In genomic region chr1:4101434-4102150, GRCh38 we compare ENCODE assay signal across 28 cellular contexts.
"Had no signal": no experiment of that assay in that cellular context is flagged by ENCODE, and none has a peak within 500 bp of the region (broad histone marks: within the 10 kb centered on the region; RNA-seq: fewer than 3 reads in every experiment).

No MANE protein-coding gene starts in this region.

- H3K9me3 ChIP-seq: lower lobe of right lung, thyroid gland, upper lobe of left lung had no signal

- H3K4me1 Mint-ChIP-seq: activated T-helper 17 cell treated with anti-CD3 and anti-CD28 coated beads, Interleukin-2, amount 50 U/mL, for 72 hours; endodermal cell; nephron had no signal

- DNase-seq: activated CD4-positive, alpha-beta T cell treated with anti-CD3 and anti-CD28 coated beads for 48 hours; activated CD4-positive, alpha-beta T cell treated with anti-CD3 and anti-CD28 coated beads, Interleukin-2, amount 50 U/mL, for 48 hours; activated CD4-positive, CD25-positive, alpha-beta regulatory T cell; activated CD8-positive, alpha-beta memory T cell treated with anti-CD3 and anti-CD28 coated beads, Interleukin-2, amount 50 U/mL, for 48 hours; activated naive CD4-positive, alpha-beta T cell; activated T-cell treated with anti-CD3 and anti-CD28 coated beads, Interleukin-2, amount 50 U/mL, for 4 hours; endodermal cell; foreskin fibroblast; heart left ventricle; kidney glomerular epithelial cell; left lung; lower lobe of right lung; mesenchymal stem cell; occipital lobe; right cardiac atrium; stimulated activated CD4-positive, alpha-beta T cell treated with anti-CD3 and anti-CD28 coated beads, Interleukin-2, amount 100 ng/mL, for 48 hours; substantia nigra; T-helper 1 cell; thyroid gland; upper lobe of left lung had no signal

- H3K27ac ChIP-seq: ascending aorta, heart left ventricle, left lung, lower lobe of right lung, parathyroid adenoma, thyroid gland, upper lobe of left lung had no signal

- H3K9ac ChIP-seq: parathyroid adenoma had no signal

- H3K27me3 Mint-ChIP-seq: brain had no signal

- H3K4me3 Mint-ChIP-seq: activated T-cell treated with anti-CD3 and anti-CD28 coated beads, Interleukin-2, amount 50 U/mL, for 4 hours; activated T-helper 17 cell treated with anti-CD3 and anti-CD28 coated beads, Interleukin-2, amount 50 U/mL, for 72 hours; endodermal cell; nephron; stimulated activated naive CD8-positive, alpha-beta T cell treated with anti-CD3 and anti-CD28 coated beads, Interleukin-15, Interleukin-2, amounts not matched to agents 100 ng/mL and 50 ng/mL, for 24 hours; T-helper 2 cell treated with Interferon-gamma antibody and Interleukin-4, amounts not matched to agents 5 μg/mL and 100 μg/mL, for 36 hours had no signal

- H3K4me3 ChIP-seq: ascending aorta, heart left ventricle, left lung, lower lobe of right lung, thyroid gland, upper lobe of left lung had no signal

- ATAC-seq: activated T-cell treated with anti-CD3 and anti-CD28 coated beads, Interleukin-2, amount 50 U/mL, for 4 hours; activated T-helper 17 cell treated with anti-CD3 and anti-CD28 coated beads, Interleukin-2, amount 50 U/mL, for 72 hours; esophagus mucosa; heart left ventricle; left lung; lower lobe of right lung; right cardiac atrium had no signal

- H3K79me2 ChIP-seq: parathyroid adenoma had no signal

- H3K36me3 ChIP-seq: ascending aorta, heart left ventricle, left lung, lower lobe of right lung, thyroid gland, upper lobe of left lung had no signal

- H3K27me3 ChIP-seq: ascending aorta, thyroid gland, upper lobe of left lung had no signal

- H3K36me3 Mint-ChIP-seq: brain had no signal

- H2AFZ ChIP-seq: parathyroid adenoma had no signal

- H3K4me1 ChIP-seq: ascending aorta, heart left ventricle, left lung, lower lobe of right lung, parathyroid adenoma, thyroid gland, upper lobe of left lung had no signal

- H3K27ac Mint-ChIP-seq: activated T-helper 17 cell treated with anti-CD3 and anti-CD28 coated beads, Interleukin-2, amount 50 U/mL, for 72 hours; endodermal cell; nephron; stimulated activated naive CD8-positive, alpha-beta T cell treated with anti-CD3 and anti-CD28 coated beads, Interleukin-15, Interleukin-2, amounts not matched to agents 100 ng/mL and 50 ng/mL, for 24 hours; T-helper 2 cell treated with Interferon-gamma antibody and Interleukin-4, amounts not matched to agents 5 μg/mL and 100 μg/mL, for 36 hours had no signal
